2 cellular contexts compared by ENCODE assay signal in genomic region chr2:44551001-44551400, GRCh38.
TF ChIP-seq lines count a peak whose summit lies in the region.

No MANE protein-coding gene starts in this region.

TF ChIP-seq in SK-N-SH, 30 proteins besides CTCF, POLR2A, EP300 and RAD21:
- TF ChIP-seq ZBTB33 (IDR thresholded peaks at IDR 0.05; ENCODE audit: borderline replicate concordance, low read depth): no peak
- no peak for TF ChIP-seq TEAD4 (IDR thresholded peaks at IDR 0.05; ENCODE audit: borderline replicate concordance, insufficient read depth)
- no peak for TF ChIP-seq NFIC (IDR thresholded peaks at IDR 0.05; ENCODE audit: borderline replicate concordance)
TF ChIP-seq in SK-N-SH: peak in this region for 0.

TF ChIP-seq in SK-N-SH treated with all-trans-retinoic acid at 6 μM for 48 hours, 23 proteins besides CTCF, POLR2A, EP300 and RAD21:
- no peak for TF ChIP-seq TSHZ2 (CRISPR knock-in tag; IDR thresholded peaks at IDR 0.05)
- TF ChIP-seq BACH2 (CRISPR knock-in tag; IDR thresholded peaks at IDR 0.05; ENCODE audit: borderline replicate concordance): no peak
- TF ChIP-seq RARB (CRISPR knock-in tag; IDR thresholded peaks at IDR 0.05): no peak
- no peak for TF ChIP-seq OSR1 (CRISPR knock-in tag; IDR thresholded peaks at IDR 0.05)
- no peak for TF ChIP-seq POU6F1 (CRISPR knock-in tag; IDR thresholded peaks at IDR 0.05; ENCODE audit: borderline replicate concordance, low read depth)
- TF ChIP-seq PATZ1 (CRISPR knock-in tag; IDR thresholded peaks at IDR 0.05; ENCODE audit: borderline replicate concordance): no peak
- TF ChIP-seq ZNF8 (CRISPR knock-in tag; IDR thresholded peaks at IDR 0.05): no peak
- no peak for TF ChIP-seq ZC3H10 (CRISPR knock-in tag; IDR thresholded peaks at IDR 0.05)
- no peak for TF ChIP-seq ZNF565 (CRISPR knock-in tag; conservative IDR thresholded peaks at IDR 0.05; ENCODE audit: low read depth)
- no peak for TF ChIP-seq SNAI2 (CRISPR knock-in tag; IDR thresholded peaks at IDR 0.05)
- TF ChIP-seq CSDC2 (CRISPR knock-in tag; IDR thresholded peaks at IDR 0.05): no peak
- TF ChIP-seq ZFP30 (CRISPR knock-in tag; IDR thresholded peaks at IDR 0.05): no peak
- TF ChIP-seq ESRRG (CRISPR knock-in tag; IDR thresholded peaks at IDR 0.05): no peak
- no peak for TF ChIP-seq CREB5 (CRISPR knock-in tag; IDR thresholded peaks at IDR 0.05; ENCODE audit: low read depth)
- no peak for TF ChIP-seq PPARA (CRISPR knock-in tag; IDR thresholded peaks at IDR 0.05; ENCODE audit: borderline replicate concordance)
- no peak for TF ChIP-seq ISL1 (CRISPR knock-in tag; IDR thresholded peaks at IDR 0.05)
- no peak for TF ChIP-seq ZNF70 (CRISPR knock-in tag; IDR thresholded peaks at IDR 0.05)
- no peak for TF ChIP-seq ARNTL (CRISPR knock-in tag; IDR thresholded peaks at IDR 0.05; ENCODE audit: borderline replicate concordance, low read depth)
- TF ChIP-seq TCF4 (CRISPR knock-in tag; IDR thresholded peaks at IDR 0.05; ENCODE audit: borderline replicate concordance): no peak
- no peak for TF ChIP-seq TOX (CRISPR knock-in tag; IDR thresholded peaks at IDR 0.05; ENCODE audit: borderline replicate concordance)
